1 cellular context compared by ENCODE assay signal in the genomic region with DNA sequence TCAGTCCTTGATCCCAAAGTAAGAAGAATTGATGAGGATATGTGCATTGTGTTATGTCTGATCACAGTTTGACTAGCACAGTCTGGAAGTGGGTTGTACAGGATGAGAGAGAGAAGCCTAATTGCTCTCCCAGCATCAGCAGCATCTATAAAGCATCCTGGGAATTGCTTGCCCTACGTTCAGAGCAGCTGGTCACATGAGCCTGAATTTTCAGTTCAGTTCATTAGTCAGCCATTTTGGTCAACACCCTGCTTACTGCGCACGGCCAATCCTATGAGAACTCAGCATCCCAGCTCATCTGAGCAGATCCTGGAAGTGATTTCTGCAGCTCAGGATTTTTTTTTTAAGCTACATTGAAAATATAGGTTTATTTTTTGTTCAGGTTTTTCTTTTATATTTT.
TF ChIP-seq lines count a peak whose summit lies in the region.

A gene with protein sequence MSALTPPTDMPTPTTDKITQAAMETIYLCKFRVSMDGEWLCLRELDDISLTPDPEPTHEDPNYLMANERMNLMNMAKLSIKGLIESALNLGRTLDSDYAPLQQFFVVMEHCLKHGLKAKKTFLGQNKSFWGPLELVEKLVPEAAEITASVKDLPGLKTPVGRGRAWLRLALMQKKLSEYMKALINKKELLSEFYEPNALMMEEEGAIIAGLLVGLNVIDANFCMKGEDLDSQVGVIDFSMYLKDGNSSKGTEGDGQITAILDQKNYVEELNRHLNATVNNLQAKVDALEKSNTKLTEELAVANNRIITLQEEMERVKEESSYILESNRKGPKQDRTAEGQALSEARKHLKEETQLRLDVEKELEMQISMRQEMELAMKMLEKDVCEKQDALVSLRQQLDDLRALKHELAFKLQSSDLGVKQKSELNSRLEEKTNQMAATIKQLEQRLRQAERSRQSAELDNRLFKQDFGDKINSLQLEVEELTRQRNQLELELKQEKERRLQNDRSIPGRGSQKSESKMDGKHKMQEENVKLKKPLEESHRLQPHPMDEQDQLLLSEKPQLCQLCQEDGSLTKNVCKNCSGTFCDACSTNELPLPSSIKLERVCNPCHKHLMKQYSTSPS (plus strand): TSS at position 218 of the 400 bp plus-strand sequence. CDS start 610 bp downstream, outside the sequence.

TF ChIP-seq in HepG2, 621 proteins besides CTCF, POLR2A, EP300 and RAD21:
- TF ChIP-seq ZNF614 (CRISPR knock-in tag; IDR thresholded peaks at IDR 0.05; ENCODE audit: borderline replicate concordance): no peak
- TF ChIP-seq NFATC3 (CRISPR knock-in tag; IDR thresholded peaks at IDR 0.05): no peak
- TF ChIP-seq FLYWCH1 (CRISPR knock-in tag; IDR thresholded peaks at IDR 0.05): no peak
- no peak for TF ChIP-seq TBP (CRISPR knock-in tag; IDR thresholded peaks at IDR 0.05)
- no peak for TF ChIP-seq SATB2 (CRISPR knock-in tag; IDR thresholded peaks at IDR 0.05)
TF ChIP-seq in HepG2: peak in this region for 0.
